In genomic region chr2:34107811-34108210, GRCh38 we compare ENCODE assay signal across 18 cellular contexts.
DNase-seq lines count a peak whose midpoint lies in the region; TF ChIP-seq lines count a peak whose summit lies in the region.
"Had no signal": no experiment of that assay in that cellular context is flagged by ENCODE, and none has a peak within 500 bp of the region (broad histone marks: within the 10 kb centered on the region; RNA-seq: fewer than 3 reads in every experiment).

No MANE protein-coding gene starts in this region.

- intact Hi-C loops in mammary epithelial cell (cut with micrococcal nuclease) (no loop called here), MCF 10A (cut with micrococcal nuclease) (loop anchor here (10.0 kb wide), 2 partner anchors 247 to 317 kb away; no protein-coding TSS in a partner anchor)
- intact Hi-C loops in activated T-helper 2 cell treated with anti-CD3 and anti-CD28 coated beads, Interferon-gamma antibody, Interleukin-2, Interleukin-4, amounts not matched to agents 10 μg/mL and 5 μg/mL and 100 μg/mL, durations not matched to agents 14 hours and 24 hours and 36 hours (cut with micrococcal nuclease), result no loop called here

- 100% methylated on average over 1 of the region's 1 CpG for WGBS in mammary epithelial cell (ENCODE audit: low coverage, missing lambda C conversion rate)

- H3K9ac ChIP-seq in mammary epithelial cell (ENCODE audit: insufficient read depth, low read length), result no peak overlapping the region
- H3K9ac ChIP-seq: BLaER1 treated with 17β-estradiol and CSF1 and Interleukin-3, amounts not matched to agents 10 nM and 100 nM had no signal

- no peaks in the 10 kb centered on the region for H3K36me3 ChIP-seq in mammary epithelial cell (ENCODE audit: insufficient read depth, low read length)
- H3K36me3 ChIP-seq: BLaER1 treated with 17β-estradiol and CSF1 and Interleukin-3, amounts not matched to agents 10 nM and 100 nM had no signal

- H3K4me2 ChIP-seq in mammary epithelial cell (ENCODE audit: insufficient read depth, low read depth, low read length), result no peak overlapping the region
- H3K4me2 ChIP-seq: BLaER1 treated with 17β-estradiol and CSF1 and Interleukin-3, amounts not matched to agents 10 nM and 100 nM; GM23338 had no signal

- H3K27me3 Mint-ChIP-seq in MCF 10A (ENCODE audit: insufficient read depth, unreplicated experiment) (no peaks in the 10 kb centered on the region), chondrocyte (ENCODE audit: low read depth) (no peaks in the 10 kb centered on the region)
- no peaks in the 10 kb centered on the region for H3K27me3 Mint-ChIP-seq in activated T-helper 2 cell treated with anti-CD3 and anti-CD28 coated beads, Interferon-gamma antibody, Interleukin-2, Interleukin-4, amounts not matched to agents 10 μg/mL and 5 μg/mL and 100 μg/mL, durations not matched to agents 14 hours and 24 hours and 36 hours (ENCODE audit: low read depth)
- H3K27me3 Mint-ChIP-seq: CD4-positive, CD25-positive, alpha-beta regulatory T cell had no signal

- TF ChIP-seq CTCF in mammary epithelial cell (conservative IDR thresholded peaks at IDR 0.05 in 1 of 2, IDR thresholded peaks at IDR 0.05 in 1 of 2; ENCODE audit: extremely low read depth in 1 of 2, insufficient read depth in 1 of 2, low read depth in 1 of 2, low read length in 2 of 2) (no peak), MCF 10A (IDR thresholded peaks at IDR 0.05; ENCODE audit: unreplicated experiment) (no peak), chondrocyte (IDR thresholded peaks at IDR 0.05) (no peak)

- no peaks in the 10 kb centered on the region for H3K9me3 ChIP-seq in mammary epithelial cell (replicated peaks; ENCODE audit: insufficient read depth, low read length)
- H3K9me3 ChIP-seq: BLaER1 treated with 17β-estradiol and CSF1 and Interleukin-3, amounts not matched to agents 10 nM and 100 nM had no signal

- H3K9me3 Mint-ChIP-seq in MCF 10A (ENCODE audit: unreplicated experiment), result no peaks in the 10 kb centered on the region
- H3K9me3 Mint-ChIP-seq in chondrocyte (ENCODE audit: low read depth), result no peaks in the 10 kb centered on the region
- no peaks in the 10 kb centered on the region for H3K9me3 Mint-ChIP-seq in activated T-helper 2 cell treated with anti-CD3 and anti-CD28 coated beads, Interferon-gamma antibody, Interleukin-2, Interleukin-4, amounts not matched to agents 10 μg/mL and 5 μg/mL and 100 μg/mL, durations not matched to agents 14 hours and 24 hours and 36 hours
- H3K9me3 Mint-ChIP-seq: GM23338 had no signal

- POLR2A ChIA-PET in MCF 10A (lab: Yijun Ruan, JAX), result no interaction called here

- H3K4me1 Mint-ChIP-seq in MCF 10A (ENCODE audit: insufficient read depth, unreplicated experiment) (peaks cover 19% of the 10 kb centered on the region), chondrocyte (ENCODE audit: low read depth) (peaks cover 36% of the 10 kb centered on the region)
- no peaks in the 10 kb centered on the region for H3K4me1 Mint-ChIP-seq in activated T-helper 2 cell treated with anti-CD3 and anti-CD28 coated beads, Interferon-gamma antibody, Interleukin-2, Interleukin-4, amounts not matched to agents 10 μg/mL and 5 μg/mL and 100 μg/mL, durations not matched to agents 14 hours and 24 hours and 36 hours (ENCODE audit: low read depth)
- H3K4me1 Mint-ChIP-seq: CD4-positive, CD25-positive, alpha-beta regulatory T cell; GM23338 had no signal

- H3K4me3 Mint-ChIP-seq in MCF 10A (ENCODE audit: unreplicated experiment) (no peak overlapping the region), chondrocyte (ENCODE audit: unreplicated experiment) (no peak overlapping the region)
- H3K4me3 Mint-ChIP-seq in activated T-helper 2 cell treated with anti-CD3 and anti-CD28 coated beads, Interferon-gamma antibody, Interleukin-2, Interleukin-4, amounts not matched to agents 10 μg/mL and 5 μg/mL and 100 μg/mL, durations not matched to agents 14 hours and 24 hours and 36 hours (ENCODE audit: low read depth), result no peak overlapping the region
- H3K4me3 Mint-ChIP-seq: CD4-positive, CD25-positive, alpha-beta regulatory T cell; GM23338 had no signal

- in situ Hi-C loops in mammary epithelial cell (cut with MboI; ENCODE audit: low sequenced_read_pairs in 2 of 2) (no loop called here), G401 (cut with HindIII; ENCODE audit: low sequenced_read_pairs) (no loop called here)

- no peak overlapping the region for H3K27ac Mint-ChIP-seq in MCF 10A (ENCODE audit: low read depth, unreplicated experiment)
- H3K27ac Mint-ChIP-seq in chondrocyte (ENCODE audit: unreplicated experiment), result peak overlapping the region; percentile 36
- H3K27ac Mint-ChIP-seq in activated T-helper 2 cell treated with anti-CD3 and anti-CD28 coated beads, Interferon-gamma antibody, Interleukin-2, Interleukin-4, amounts not matched to agents 10 μg/mL and 5 μg/mL and 100 μg/mL, durations not matched to agents 14 hours and 24 hours and 36 hours, result no peak overlapping the region
- H3K27ac Mint-ChIP-seq: CD4-positive, CD25-positive, alpha-beta regulatory T cell; GM23338 had no signal

- H2AFZ ChIP-seq in mammary epithelial cell (ENCODE audit: low read depth, low read length), result peak overlapping the region; percentile 30
- H2AFZ ChIP-seq: GM23338 had no signal

- dilution Hi-C loops in mammary epithelial cell (cut with HindIII; ENCODE audit: low sequenced_read_pairs), result no loop called here

- BruUV-seq in mammary epithelial cell (replicated peaks; lab: Mats Ljungman, UMichigan), result no TSS peak
- no TSS peak for BruUV-seq in MCF 10A (replicated peaks; lab: Mats Ljungman, UMichigan)

- CTCF ChIA-PET in mammary epithelial cell (lab: Charles Lee; ENCODE audit: low non-redundant PET) (no interaction called here), MCF 10A (lab: Yijun Ruan, JAX) (interaction anchor here (0.5 to 2.7 kb wide), 2 partner anchors 12 to 541 kb away, joined by 4 to 7 read pairs; no protein-coding TSS in a partner anchor)

- no peaks in the 10 kb centered on the region for H4K20me1 ChIP-seq in mammary epithelial cell (ENCODE audit: insufficient read depth, low read length)
- H4K20me1 ChIP-seq: BLaER1 treated with 17β-estradiol and CSF1 and Interleukin-3, amounts not matched to agents 10 nM and 100 nM had no signal

- H3K36me3 Mint-ChIP-seq in MCF 10A (ENCODE audit: insufficient read depth, unreplicated experiment), result no peaks in the 10 kb centered on the region
- no peaks in the 10 kb centered on the region for H3K36me3 Mint-ChIP-seq in chondrocyte (ENCODE audit: low read depth)
- no peaks in the 10 kb centered on the region for H3K36me3 Mint-ChIP-seq in activated T-helper 2 cell treated with anti-CD3 and anti-CD28 coated beads, Interferon-gamma antibody, Interleukin-2, Interleukin-4, amounts not matched to agents 10 μg/mL and 5 μg/mL and 100 μg/mL, durations not matched to agents 14 hours and 24 hours and 36 hours (ENCODE audit: low read depth)
- H3K36me3 Mint-ChIP-seq: CD4-positive, CD25-positive, alpha-beta regulatory T cell had no signal

- DNase-seq in mammary epithelial cell (no peak), MCF 10A (ENCODE audit: unreplicated experiment) (no peak), chondrocyte (ENCODE audit: low spot score) (no peak), kidney tubule cell (ENCODE audit: low spot score) (peak; percentile 52), renal cortical epithelial cell (ENCODE audit: low read depth) (peak; percentile 15), G401 (ENCODE audit: low spot score) (no peak)
- DNase-seq in central memory CD4-positive, alpha-beta T cell, result no peak
- DNase-seq in activated T-helper 2 cell treated with anti-CD3 and anti-CD28 coated beads, Interferon-gamma antibody, Interleukin-2, Interleukin-4, amounts not matched to agents 10 μg/mL and 5 μg/mL and 100 μg/mL, durations not matched to agents 14 hours and 24 hours and 36 hours (ENCODE audit: low spot score), result no peak
- DNase-seq: ACHN; CD4-positive, CD25-positive, alpha-beta regulatory T cell; COR-L47; DMS153; DMS79 treated with DMSO at 0.1 percent for 48 hours; EL; GDM1; H7 had no signal

- H3K4me3 ChIP-seq in mammary epithelial cell (replicated peaks in 1 of 3; ENCODE audit: insufficient read depth in 1 of 3, low read depth in 2 of 3, low read length in 3 of 3), result no peak overlapping the region
- H3K4me3 ChIP-seq: BLaER1 treated with 17β-estradiol and CSF1 and Interleukin-3, amounts not matched to agents 10 nM and 100 nM; GM23338 had no signal

- H3K27me3 ChIP-seq in mammary epithelial cell (ENCODE audit: insufficient read depth, low read length), result no peaks in the 10 kb centered on the region
- H3K27me3 ChIP-seq: BLaER1 treated with 17β-estradiol and CSF1 and Interleukin-3, amounts not matched to agents 10 nM and 100 nM had no signal

- H3K4me1 ChIP-seq in mammary epithelial cell (ENCODE audit: insufficient read depth, low read length), result peaks cover 15% of the 10 kb centered on the region
- H3K4me1 ChIP-seq: BLaER1 treated with 17β-estradiol and CSF1 and Interleukin-3, amounts not matched to agents 10 nM and 100 nM had no signal

- no peaks in the 10 kb centered on the region for H3K79me2 ChIP-seq in mammary epithelial cell (ENCODE audit: insufficient read depth, low read length)

- H3K27ac ChIP-seq in mammary epithelial cell (ENCODE audit: insufficient read depth, low read depth, low read length), result no peak overlapping the region
- H3K27ac ChIP-seq: BLaER1 treated with 17β-estradiol and CSF1 and Interleukin-3, amounts not matched to agents 10 nM and 100 nM had no signal

Comparison
In these comparisons a context has a peak if more than half of its experiments do, and no peak if none do; other contexts are left out.
1. DNase-seq: peak in kidney tubule cell (single experiment) and renal cortical epithelial cell (single experiment); none in mammary epithelial cell (single experiment), MCF 10A (single experiment), chondrocyte (single experiment), G401 (single experiment), central memory CD4-positive, alpha-beta T cell (single experiment) and activated T-helper 2 cell treated with anti-CD3 and anti-CD28 coated beads, Interferon-gamma antibody, Interleukin-2, Interleukin-4, amounts not matched to agents 10 μg/mL and 5 μg/mL and 100 μg/mL, durations not matched to agents 14 hours and 24 hours and 36 hours (single experiment).